In genomic region chr2:128729051-128729450, GRCh38 we compare ENCODE assay signal across 33 cellular contexts.
DNase-seq lines count a peak whose midpoint lies in the region; ATAC-seq, FAIRE-seq and TF ChIP-seq lines count a peak whose summit lies in the region.
"Had no signal": no experiment of that assay in that cellular context is flagged by ENCODE, and none has a peak within 500 bp of the region (broad histone marks: within the 10 kb centered on the region; RNA-seq: fewer than 3 reads in every experiment).

No MANE protein-coding gene starts in this region.

- H3K36me3 ChIP-seq in HEK293 (ENCODE audit: control insufficient read depth in 2 of 2, insufficient read depth in 1 of 2, low read length in 2 of 2) (no peaks in the 10 kb centered on the region), KOPT-K1 (ENCODE audit: insufficient read depth, low read length) (no peaks in the 10 kb centered on the region), K562 (ENCODE audit: control insufficient read depth, insufficient read depth, low read length) (no peaks in the 10 kb centered on the region), esophagus squamous epithelium (no peaks in the 10 kb centered on the region)
- H3K36me3 ChIP-seq: BE2C; BLaER1; BLaER1 treated with 17β-estradiol and CSF1 and Interleukin-3, amounts not matched to agents 10 nM and 100 nM had no signal

- 3% methylated on average over 2 of the region's 2 CpGs for WGBS in K562 (ENCODE audit: insufficient coverage, low coverage, missing lambda C conversion rate)
- 85 to 88% methylated on average over 2 of the region's 2 CpGs for WGBS in esophagus squamous epithelium, 2 donors

- no peaks in the 10 kb centered on the region for H3K9me3 ChIP-seq in HEK293 (ENCODE audit: control insufficient read depth, insufficient read depth, low read depth, low read length)
- no peaks in the 10 kb centered on the region for H3K9me3 ChIP-seq in KOPT-K1 (ENCODE audit: insufficient read depth, low read length, poor library complexity, severe bottlenecking)
- H3K9me3 ChIP-seq in K562 (replicated peaks; ENCODE audit: control insufficient read depth, insufficient read depth, low read depth, low read length) = no peaks in the 10 kb centered on the region
- H3K9me3 ChIP-seq in esophagus squamous epithelium = peaks cover 0 to 6% (median 0%) of the 10 kb centered on the region in 3 donors
- H3K9me3 ChIP-seq: A549, BE2C, BLaER1 had no signal

- H3K9me1 ChIP-seq in K562 (ENCODE audit: control insufficient read depth, insufficient read depth, low read length) = no peaks in the 10 kb centered on the region

- no peak overlapping the region for H2AFZ ChIP-seq in K562 (ENCODE audit: low read depth, low read length)

- POLR2A ChIA-PET in HEK293 (lab: Yijun Ruan, JAX) = no interaction called here
- POLR2A ChIA-PET in K562 (lab: Yijun Ruan, JAX) = no interaction called here

- TF ChIP-seq EP300 in K562 (IDR thresholded peaks at IDR 0.05; ENCODE audit: low read length) = no peak

- CTCF ChIA-PET in HEK293 (lab: Yijun Ruan, JAX) = interaction anchor here (0.7 to 0.9 kb wide), 2 partner anchors 11 to 191 kb away, joined by 3 to 4 read pairs; no protein-coding TSS in a partner anchor
- CTCF ChIA-PET in K562 (lab: Yijun Ruan, JAX; ENCODE audit: low intra/inter-chr PET ratio) = no interaction called here

- intact Hi-C loops in K562 (cut with micrococcal nuclease) = no loop called here
- intact Hi-C loops in esophagus squamous epithelium (cut with DNase I) = no loop called here

- H3K27ac ChIP-seq in HEK293 (ENCODE audit: extremely low read depth, low read depth, low read length) = no peak overlapping the region
- peak overlapping the region; percentile 100 for H3K27ac ChIP-seq in KOPT-K1 (ENCODE audit: low read depth, low read length, poor library complexity, severe bottlenecking)
- H3K27ac ChIP-seq in K562 (ENCODE audit: extremely low read depth, low read depth, low read length) = no peak overlapping the region
- H3K27ac ChIP-seq in esophagus squamous epithelium = no peak overlapping the region
- H3K27ac ChIP-seq: 22Rv1, A549, BLaER1, C4-2B had no signal

- in situ Hi-C loops in K562 (cut with MboI) = no loop called here

- H3K4me2 ChIP-seq in K562 (ENCODE audit: insufficient read depth, low read length) = no peak overlapping the region
- H3K4me2 ChIP-seq: A549; BLaER1; BLaER1 treated with 17β-estradiol and CSF1 and Interleukin-3, amounts not matched to agents 10 nM and 100 nM had no signal

- TF ChIP-seq CTCF in HEK293 (tag by site-specific recombination; IDR thresholded peaks at IDR 0.05) = no peak
- no peak for TF ChIP-seq CTCF in K562 (IDR thresholded peaks at IDR 0.05 in 2 of 3, conservative IDR thresholded peaks at IDR 0.05 in 1 of 3; ENCODE audit: insufficient read depth in 2 of 3, low read depth in 1 of 3, low read length in 3 of 3)
- TF ChIP-seq CTCF in esophagus squamous epithelium (IDR thresholded peaks at IDR 0.05) = no peak

- no peaks in the 10 kb centered on the region for H4K20me1 ChIP-seq in K562 (replicated peaks; ENCODE audit: control insufficient read depth, insufficient read depth, low read length)
- H4K20me1 ChIP-seq: BLaER1; BLaER1 treated with 17β-estradiol and CSF1 and Interleukin-3, amounts not matched to agents 10 nM and 100 nM had no signal

- H3K9ac ChIP-seq in K562 (ENCODE audit: insufficient read depth in 1 of 2, low read depth in 2 of 2, low read length in 2 of 2) = no peak overlapping the region
- H3K9ac ChIP-seq: BLaER1; BLaER1 treated with 17β-estradiol and CSF1 and Interleukin-3, amounts not matched to agents 10 nM and 100 nM had no signal

- no peak for TF ChIP-seq POLR2A in K562 (conservative IDR thresholded peaks at IDR 0.05)
- no peak for TF ChIP-seq POLR2A in esophagus squamous epithelium (IDR thresholded peaks at IDR 0.05)

- peaks cover 0 to 15% of the 10 kb centered on the region in 2 experiments; a peak in 2 of 5 replicates for H3K27me3 ChIP-seq in K562 (ENCODE audit: control insufficient read depth in 2 of 2, insufficient read depth in 2 of 2, low read length in 2 of 2)
- no peaks in the 10 kb centered on the region for H3K27me3 ChIP-seq in esophagus squamous epithelium
- H3K27me3 ChIP-seq: BE2C; BLaER1; BLaER1 treated with 17β-estradiol and CSF1 and Interleukin-3, amounts not matched to agents 10 nM and 100 nM had no signal

- H3K4me1 ChIP-seq in HEK293 (ENCODE audit: control insufficient read depth, insufficient read depth, low read length) = no peaks in the 10 kb centered on the region
- H3K4me1 ChIP-seq in K562 (replicated peaks in 1 of 2; ENCODE audit: control insufficient read depth in 2 of 2, insufficient read depth in 2 of 2, low read length in 2 of 2) = no peaks in the 10 kb centered on the region
- peaks cover 11 to 34% (median 18%) of the 10 kb centered on the region in 3 donors for H3K4me1 ChIP-seq in esophagus squamous epithelium
- H3K4me1 ChIP-seq: A549, Caco-2 had no signal

- no peak for FAIRE-seq in K562 (lab: Jason Lieb, UNC)
- FAIRE-seq: A204.1, A549, D721Med had no signal

- H3K79me2 ChIP-seq in K562 (ENCODE audit: control insufficient read depth, insufficient read depth, low read length) = no peaks in the 10 kb centered on the region

- no peak for ATAC-seq in K562
- ATAC-seq: A549; CD8-positive, alpha-beta T cell had no signal

- no peak for TF ChIP-seq RAD21 in K562 (CRISPR knock-in tag; conservative IDR thresholded peaks at IDR 0.05 in 1 of 2, IDR thresholded peaks at IDR 0.05 in 1 of 2)

- no peak for DNase-seq in K562 (ENCODE audit: extremely low read depth in 1 of 4, low spot score in 3 of 4)
- DNase-seq in esophagus squamous epithelium (lab: John Stamatoyannopoulos, UW) = no peak
- no peak for DNase-seq in activated CD8-positive, alpha-beta memory T cell treated with anti-CD3 and anti-CD28 coated beads for 24 hours
- DNase-seq in NCI-H510A treated with DMSO at 0.1 percent for 48 hours (lab: John Stamatoyannopoulos, UW) = no peak
- DNase-seq: 8988T; ACHN; AML-193; BE2C; C1 segment of cervical spinal cord; Caco-2; Calu3; CD4-positive, alpha-beta memory T cell; CD4-positive, alpha-beta T cell; CD4-positive, CD25-positive, alpha-beta regulatory T cell; CD8-positive, alpha-beta memory T cell; CD8-positive, alpha-beta T cell; COR-L47; DMS 273 treated with DMSO at 0.1 percent for 48 hours; DMS153; DMS53; DMS79; DMS79 treated with DMSO at 0.1 percent for 48 hours; DND-41; EL had no signal

- no TSS peak for BruUV-seq in K562 (replicated peaks; lab: Mats Ljungman, UMichigan)

- H3K4me3 ChIP-seq in HEK293 (ENCODE audit: low read depth, low read length) (no peak overlapping the region), K562 (no peak overlapping the region), esophagus squamous epithelium (no peak overlapping the region)
- H3K4me3 ChIP-seq: A549; BLaER1; BLaER1 treated with 17β-estradiol and CSF1 and Interleukin-3, amounts not matched to agents 10 nM and 100 nM had no signal

TF ChIP-seq in HEK293, 187 proteins besides CTCF, POLR2A, EP300 and RAD21 (continues in another document):
- no peak for TF ChIP-seq ZNF266 (tag by site-specific recombination; IDR thresholded peaks at IDR 0.05; ENCODE audit: low read depth)
- TF ChIP-seq ZNF398 (tag by site-specific recombination; IDR thresholded peaks at IDR 0.05) = no peak

TF ChIP-seq in K562, 482 proteins besides CTCF, POLR2A, EP300 and RAD21:
- TF ChIP-seq BRF1 (IDR thresholded peaks at IDR 0.05; ENCODE audit: borderline replicate concordance, extremely low read depth, insufficient read length) (no peak), RBM25 (IDR thresholded peaks at IDR 0.05; ENCODE audit: low read depth, low read length, severe bottlenecking) (peak; percentile 46)

Comparison
In these comparisons a context has a peak if more than half of its experiments do, and no peak if none do; other contexts are left out.
1. Of the 44 proteins assayed by ChIP-seq in both K562 and HEK293: peak only in K562: none; only in HEK293: SETDB1; in both: none; in neither: 43.